13 cellular contexts compared by ENCODE assay signal in the genomic region with DNA sequence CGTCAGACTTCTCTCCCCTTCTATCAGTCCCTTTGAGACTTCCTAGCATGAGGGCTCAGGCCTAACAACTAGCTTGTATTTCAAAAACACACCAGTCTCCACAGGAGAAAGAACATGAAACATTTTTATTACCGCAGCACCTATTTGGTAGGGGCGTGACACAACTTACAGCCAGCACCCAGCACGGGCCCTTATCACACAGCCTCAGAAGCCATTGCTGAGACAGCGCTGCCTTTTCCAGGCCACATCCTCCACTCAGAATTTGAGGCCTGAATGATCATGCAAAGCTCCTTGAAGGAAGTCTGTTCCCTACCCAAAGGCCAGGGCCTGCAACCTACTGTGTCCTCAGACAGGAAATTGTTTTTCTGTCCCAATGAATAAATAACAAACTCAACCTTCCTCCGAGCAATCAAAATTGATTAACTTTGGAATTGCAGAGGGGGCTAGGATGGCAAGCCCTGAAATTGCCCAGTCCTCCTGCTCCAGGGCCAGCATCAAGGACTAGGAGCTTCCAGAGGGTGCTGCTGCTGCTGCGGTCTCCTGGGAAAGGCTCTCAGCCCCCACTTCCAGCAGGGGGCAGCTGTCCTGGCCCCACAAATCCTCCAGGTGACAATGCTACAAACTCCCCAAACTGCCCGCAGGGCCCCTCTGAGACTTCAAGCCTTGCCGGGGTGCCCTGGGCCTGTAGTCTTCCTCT.
DNase-seq lines count a peak whose midpoint lies in the region; ATAC-seq, FAIRE-seq and TF ChIP-seq lines count a peak whose summit lies in the region.
"Had no signal": no experiment of that assay in that cellular context is flagged by ENCODE, and none has a peak within 500 bp of the region (broad histone marks: within the 10 kb centered on the region; RNA-seq: fewer than 3 reads in every experiment).

No MANE protein-coding gene starts in this region.

- no peak overlapping the region for H3K27ac ChIP-seq in H9 (ENCODE audit: insufficient read length, low read depth, low read length)
- no peak overlapping the region for H3K27ac ChIP-seq in K562 (ENCODE audit: extremely low read depth, low read depth, low read length)
- no peak overlapping the region for H3K27ac ChIP-seq in liver (ENCODE audit: low read depth in 1 of 2, low read length in 2 of 2)

- H3K27me3 Mint-ChIP-seq in H9 (ENCODE audit: low read depth): no peaks in the 10 kb centered on the region; the same call in 1 of the 2 replicates

- in situ Hi-C loops in K562 (cut with MboI): no loop called here

- no peak overlapping the region for H3K23ac ChIP-seq in H9 (ENCODE audit: insufficient read length, low read depth, low read length)

- TF ChIP-seq POLR2A in K562 (conservative IDR thresholded peaks at IDR 0.05): no peak

- H4K20me1 ChIP-seq in H9 (ENCODE audit: control insufficient read depth, insufficient read depth, insufficient read length) (no peaks in the 10 kb centered on the region), K562 (replicated peaks; ENCODE audit: control insufficient read depth, insufficient read depth, low read length) (no peaks in the 10 kb centered on the region)

- no peaks in the 10 kb centered on the region for H3K27me3 ChIP-seq in H9 (ENCODE audit: insufficient read depth, low read length)
- peaks cover 5 to 11% of the 10 kb centered on the region in 2 experiments; a peak in 4 of 5 replicates for H3K27me3 ChIP-seq in K562 (ENCODE audit: control insufficient read depth in 2 of 2, insufficient read depth in 2 of 2, low read length in 2 of 2)
- H3K27me3 ChIP-seq in liver (ENCODE audit: control insufficient read depth in 4 of 4, insufficient read depth in 4 of 4, low read length in 3 of 4): no peaks in the 10 kb centered on the region

- no peak overlapping the region for H4K5ac ChIP-seq in H9 (ENCODE audit: insufficient read length, low read depth, low read length)

- H2BK15ac ChIP-seq in H9 (ENCODE audit: low read depth, low read length): no peak overlapping the region

- TF ChIP-seq CTCF in H9 (conservative IDR thresholded peaks at IDR 0.05) (peak; percentile 78), K562 (IDR thresholded peaks at IDR 0.05 in 2 of 3, conservative IDR thresholded peaks at IDR 0.05 in 1 of 3; ENCODE audit: insufficient read depth in 2 of 3, low read depth in 1 of 3, low read length in 3 of 3) (peak; percentile 57 to 77 (median 61); a peak in 5 of 6 replicates), liver (IDR thresholded peaks at IDR 0.05; ENCODE audit: low read depth, low read length, missing input control) (peak; percentile 10)

- ATAC-seq in K562 (peak; percentile 85), GM21381 (IDR thresholded peaks at IDR 0.05; ENCODE audit: unreplicated experiment) (no peak)

- no peak overlapping the region for H3K4me3 Mint-ChIP-seq in H9
- H3K4me3 Mint-ChIP-seq: T-helper 1 cell treated with Interleukin-12 subunit alpha and Interleukin-12 subunit beta and Interleukin-4 antibody, amounts not matched to agents 30 μg/mL and 1 μg/mL, for 36 hours had no signal

- H3K79me2 ChIP-seq in H9 (ENCODE audit: insufficient read depth, low read length) (no peaks in the 10 kb centered on the region), K562 (ENCODE audit: control insufficient read depth, insufficient read depth, low read length) (no peaks in the 10 kb centered on the region)

- H3K4me1 Mint-ChIP-seq in H9: no peaks in the 10 kb centered on the region

- DNase-seq in CMK (ENCODE audit: low read depth) (peak; percentile 54), H9 (peak; percentile 75), K562 (ENCODE audit: extremely low read depth in 1 of 4, low spot score in 3 of 4) (peak in 3 of 4 experiments; percentile 36 to 64 (median 37)), NCI-H2107 treated with DMSO at 0.1 percent for 48 hours (lab: John Stamatoyannopoulos, UW; ENCODE audit: unreplicated experiment) (no peak), NCI-H187 treated with DMSO at 0.1 percent for 48 hours (lab: John Stamatoyannopoulos, UW) (no peak)
- DNase-seq in stimulated activated CD4-positive, alpha-beta T cell treated with anti-CD3 and anti-CD28 coated beads, Interleukin-4, amount 100 ng/mL, for 4 hours: no peak
- DNase-seq: caudate nucleus; Karpas-422; stimulated activated naive CD4-positive, alpha-beta T cell had no signal

- H2BK12ac ChIP-seq in H9 (ENCODE audit: insufficient read length, low read depth, low read length): no peak overlapping the region

- no peaks in the 10 kb centered on the region for H3K36me3 ChIP-seq in K562 (ENCODE audit: control insufficient read depth, insufficient read depth, low read length)
- H3K36me3 ChIP-seq in liver (ENCODE audit: control insufficient read depth in 4 of 4, insufficient read depth in 3 of 4, low read depth in 1 of 4, low read length in 3 of 4): no peaks in the 10 kb centered on the region

- H2AFZ ChIP-seq in H9 (ENCODE audit: low read length): no peak overlapping the region
- no peak overlapping the region; the same call in 1 of the 2 replicates for H2AFZ ChIP-seq in K562 (ENCODE audit: low read depth, low read length)

- no peak for TF ChIP-seq EP300 in K562 (IDR thresholded peaks at IDR 0.05; ENCODE audit: low read length)

- H3K9me3 Mint-ChIP-seq in H9: peaks cover 10 to 18% of the 10 kb centered on the region in 2 experiments

- H3K4me2 ChIP-seq in H9 (ENCODE audit: insufficient read depth, insufficient read length, low read length) (no peak overlapping the region), K562 (ENCODE audit: insufficient read depth, low read length) (no peak overlapping the region)

- H3K14ac ChIP-seq in H9 (ENCODE audit: insufficient read depth, low read length): no peak overlapping the region

- H3T11ph ChIP-seq in H9 (ENCODE audit: low read length): no peak overlapping the region

- no CpG with 5 or more reads among the region's 9 CpGs for WGBS in H9 (ENCODE audit: extremely low coverage, insufficient read length, low lambda C conversion rate)
- WGBS in K562 (ENCODE audit: insufficient coverage, low coverage, missing lambda C conversion rate): 10% methylated on average over 9 of the region's 9 CpGs
- 83% methylated on average over 9 of the region's 9 CpGs for WGBS in liver

- H2BK20ac ChIP-seq in H9 (ENCODE audit: low read depth, low read length, poor library complexity, severe bottlenecking): no peak overlapping the region

- H3K9me1 ChIP-seq in K562 (ENCODE audit: control insufficient read depth, insufficient read depth, low read length): no peaks in the 10 kb centered on the region

- H4K91ac ChIP-seq in H9 (ENCODE audit: insufficient read length, low read depth, low read length): no peak overlapping the region

- peak; percentile 57 for FAIRE-seq in K562 (lab: Jason Lieb, UNC)
- FAIRE-seq: frontal cortex had no signal

- no peak overlapping the region for H4K8ac ChIP-seq in H9 (replicated peaks; ENCODE audit: insufficient read length, low read depth, low read length)

- H3K9me3 ChIP-seq in H9 (ENCODE audit: control insufficient read depth, low read depth, low read length) (no peaks in the 10 kb centered on the region), K562 (replicated peaks; ENCODE audit: control insufficient read depth, insufficient read depth, low read depth, low read length) (no peaks in the 10 kb centered on the region), liver (ENCODE audit: control insufficient read depth in 4 of 4, low read length in 3 of 4) (peaks cover 1 to 10% (median 6%) of the 10 kb centered on the region in 4 donors)

- intact Hi-C loops in K562 (cut with micrococcal nuclease): no loop called here

- no peak overlapping the region for H3K27ac Mint-ChIP-seq in H9
- H3K27ac Mint-ChIP-seq: T-helper 1 cell treated with Interleukin-12 subunit alpha and Interleukin-12 subunit beta and Interleukin-4 antibody, amounts not matched to agents 30 μg/mL and 1 μg/mL, for 36 hours had no signal

- no peak overlapping the region for H3K9ac ChIP-seq in H9 (ENCODE audit: extremely low read depth, insufficient read length, low read length)
- H3K9ac ChIP-seq in K562 (ENCODE audit: insufficient read depth in 1 of 2, low read depth in 2 of 2, low read length in 2 of 2): no peak overlapping the region
- no peak overlapping the region for H3K9ac ChIP-seq in liver (ENCODE audit: low read depth in 1 of 2, low read length in 2 of 2)

- H3K4me1 ChIP-seq in H9 (ENCODE audit: insufficient read depth, low read length) (no peaks in the 10 kb centered on the region), K562 (replicated peaks in 1 of 2; ENCODE audit: control insufficient read depth in 2 of 2, insufficient read depth in 2 of 2, low read length in 2 of 2) (peaks cover 3% of the 10 kb centered on the region in 2 experiments; a peak in 2 of 5 replicates), liver (ENCODE audit: control insufficient read depth in 4 of 4, insufficient read depth in 4 of 4, low read length in 3 of 4) (no peaks in the 10 kb centered on the region)

- peaks cover 5 to 15% (median 10%) of the 10 kb centered on the region in 3 experiments; a peak in 4 of 7 replicates for H3K36me3 Mint-ChIP-seq in H9 (ENCODE audit: insufficient read depth in 1 of 3, low read depth in 3 of 3)

- no peak overlapping the region for H3K18ac ChIP-seq in H9 (ENCODE audit: insufficient read length, low read depth, low read length)

- no peak overlapping the region for H3K56ac ChIP-seq in H9 (ENCODE audit: insufficient read length, low read depth, low read length)

- BruUV-seq in K562 (replicated peaks; lab: Mats Ljungman, UMichigan): no TSS peak

- H3K4ac ChIP-seq in H9 (ENCODE audit: low read depth, low read length): no peak overlapping the region

- CTCF ChIA-PET in K562 (lab: Yijun Ruan, JAX; ENCODE audit: low intra/inter-chr PET ratio): no interaction called here

- no peak overlapping the region for H2BK120ac ChIP-seq in H9 (ENCODE audit: low read depth, low read length, poor library complexity, severe bottlenecking)

- no peak overlapping the region for H2BK5ac ChIP-seq in H9 (ENCODE audit: insufficient read length, low read length)

- no peaks in the 10 kb centered on the region for H3K23me2 ChIP-seq in H9 (ENCODE audit: insufficient read length, low read depth, low read length, poor library complexity, severe bottlenecking)

- TF ChIP-seq RAD21 in K562 (CRISPR knock-in tag; conservative IDR thresholded peaks at IDR 0.05 in 1 of 2, IDR thresholded peaks at IDR 0.05 in 1 of 2) (peak in 1 of 2 experiments; percentile 57; a peak in 2 of 4 replicates), liver (IDR thresholded peaks at IDR 0.05) (peak; percentile 18 to 63)

- POLR2A ChIA-PET in K562 (lab: Yijun Ruan, JAX): interaction anchor here (0.8 to 1.1 kb wide), 2 partner anchors 11 to 14 kb away, joined by 3 to 4 read pairs; no protein-coding TSS in a partner anchor

- H2AK5ac ChIP-seq in H9 (ENCODE audit: insufficient read length, low read length): no peak overlapping the region

- H3K4me3 ChIP-seq in K562: no peak overlapping the region
- H3K4me3 ChIP-seq in liver (ENCODE audit: low read depth in 1 of 3, low read length in 3 of 3): no peak overlapping the region

- no peaks in the 10 kb centered on the region for H3K79me1 ChIP-seq in H9 (ENCODE audit: insufficient read depth, low read depth, low read length, poor library complexity, severe bottlenecking)

TF ChIP-seq in K562, 482 proteins besides CTCF, POLR2A, EP300 and RAD21 (continues in another document):
- TF ChIP-seq CBFA2T3 (IDR thresholded peaks at IDR 0.05): peak; percentile 33
- no peak for TF ChIP-seq L3MBTL2 (IDR thresholded peaks at IDR 0.05)

Comparison
In these comparisons a context has a peak if more than half of its experiments do, and no peak if none do; other contexts are left out.
1. DNase-seq: peak in CMK (single experiment), H9 (single experiment) and K562 (3 of 4); none in NCI-H2107 treated with DMSO at 0.1 percent for 48 hours (single experiment), NCI-H187 treated with DMSO at 0.1 percent for 48 hours (single experiment) and stimulated activated CD4-positive, alpha-beta T cell treated with anti-CD3 and anti-CD28 coated beads, Interleukin-4, amount 100 ng/mL, for 4 hours (0 of 2).
2. CTCF ChIP-seq: peak in every context shown above with its lines; median percentile 78 in H9; 61 in K562; 10 in liver.